1 cellular context compared by ENCODE assay signal in genomic region chr2:36354816-36355156, GRCh38.
TF ChIP-seq lines count a peak whose summit lies in the region.

No MANE protein-coding gene starts in this region.

TF ChIP-seq in neural cell, 6 proteins besides CTCF, POLR2A, EP300 and RAD21 (continued from another document):
- no peak for TF ChIP-seq REST (IDR thresholded peaks at IDR 0.05; ENCODE audit: borderline replicate concordance)
- TF ChIP-seq MXI1 (conservative IDR thresholded peaks at IDR 0.05; ENCODE audit: poor library complexity, severe bottlenecking), result no peak
